Comparison of ENCODE assay signal across 8 cellular contexts in the genomic region with DNA sequence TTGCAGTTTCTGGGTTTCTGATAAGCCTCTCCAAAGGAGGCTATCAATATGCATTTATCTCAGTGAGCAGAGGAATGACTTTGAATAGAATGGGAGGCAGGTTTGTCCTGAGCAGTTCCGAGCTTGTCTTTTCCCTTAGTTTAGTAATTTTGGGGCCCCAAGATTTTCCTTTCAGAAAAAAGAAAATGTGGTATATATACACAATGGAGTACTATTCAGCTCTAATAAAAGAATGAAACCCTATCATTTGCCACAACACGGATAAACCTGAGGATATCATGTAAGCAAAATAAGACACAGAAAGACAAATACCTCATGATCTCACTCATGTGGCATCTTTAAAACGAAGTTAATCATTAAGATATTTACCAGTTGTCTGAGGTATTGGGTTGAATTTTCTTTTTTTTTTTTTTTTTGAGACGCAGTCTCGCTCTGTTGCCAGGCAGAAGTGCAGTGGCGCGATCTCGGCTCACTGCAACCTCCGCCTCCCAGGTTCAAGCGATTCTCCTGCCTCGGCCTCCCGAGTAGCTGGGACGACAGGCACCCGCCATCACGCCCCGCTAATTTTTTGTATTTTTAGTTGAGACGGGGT. TPM values are rescaled to one million over a fixed set of nuclear protein-coding genes. Genes with fewer than 3 reads are reported as not detected.
DNase-seq lines count a peak whose midpoint lies in the region; ATAC-seq lines count a peak whose summit lies in the region.

No MANE protein-coding gene starts in this region.

- H3K36me3 Mint-ChIP-seq in activated naive CD8-positive, alpha-beta T cell treated with anti-CD3 and anti-CD28 coated beads, Interleukin-2, amount 50 U/mL, for 24 hours (ENCODE audit: low read depth): peaks cover 72% of the 10 kb centered on the region
- H3K36me3 Mint-ChIP-seq in immature natural killer cell: peaks cover 37 to 61% (median 48%) of the 10 kb centered on the region in 3 donors
- H3K36me3 Mint-ChIP-seq in stimulated activated naive CD8-positive, alpha-beta T cell treated with anti-CD3 and anti-CD28 coated beads, Interleukin-15, Interleukin-2, amounts not matched to agents 100 ng/mL and 50 ng/mL, for 24 hours (ENCODE audit: low read depth): peaks cover 73% of the 10 kb centered on the region

- no peaks in the 10 kb centered on the region for H3K27me3 Mint-ChIP-seq in activated naive CD8-positive, alpha-beta T cell treated with anti-CD3 and anti-CD28 coated beads, Interleukin-2, amount 50 U/mL, for 24 hours
- H3K27me3 Mint-ChIP-seq in immature natural killer cell (ENCODE audit: low read depth in 3 of 3): peaks cover 9 to 20% (median 11%) of the 10 kb centered on the region in 3 donors
- no peaks in the 10 kb centered on the region for H3K27me3 Mint-ChIP-seq in stimulated activated naive CD8-positive, alpha-beta T cell treated with anti-CD3 and anti-CD28 coated beads, Interleukin-15, Interleukin-2, amounts not matched to agents 100 ng/mL and 50 ng/mL, for 24 hours

- H3K4me1 Mint-ChIP-seq in activated naive CD8-positive, alpha-beta T cell treated with anti-CD3 and anti-CD28 coated beads, Interleukin-2, amount 50 U/mL, for 24 hours: peaks cover 36% of the 10 kb centered on the region
- H3K4me1 Mint-ChIP-seq in immature natural killer cell: peaks cover 48 to 77% of the 10 kb centered on the region in 2 donors
- peaks cover 36% of the 10 kb centered on the region for H3K4me1 Mint-ChIP-seq in stimulated activated naive CD8-positive, alpha-beta T cell treated with anti-CD3 and anti-CD28 coated beads, Interleukin-15, Interleukin-2, amounts not matched to agents 100 ng/mL and 50 ng/mL, for 24 hours (ENCODE audit: low read depth)

- H3K27ac Mint-ChIP-seq in activated naive CD8-positive, alpha-beta T cell treated with anti-CD3 and anti-CD28 coated beads, Interleukin-2, amount 50 U/mL, for 24 hours: peak overlapping the region; percentile 95
- H3K27ac Mint-ChIP-seq in immature natural killer cell: peak overlapping the region; percentile 93 to 97 (median 95)
- H3K27ac Mint-ChIP-seq in stimulated activated naive CD8-positive, alpha-beta T cell treated with anti-CD3 and anti-CD28 coated beads, Interleukin-15, Interleukin-2, amounts not matched to agents 100 ng/mL and 50 ng/mL, for 24 hours: peak overlapping the region; percentile 95

- DNase-seq in activated naive CD8-positive, alpha-beta T cell treated with anti-CD3 and anti-CD28 coated beads, Interleukin-2, amount 50 U/mL, for 24 hours: no peak
- DNase-seq in immature natural killer cell: no peak
- no peak for DNase-seq in posterior vena cava (ENCODE audit: low spot score)
- no peak for DNase-seq in HPDE6-E6E7 (ENCODE audit: extremely low spot score)

- H3K4me3 Mint-ChIP-seq in activated naive CD8-positive, alpha-beta T cell treated with anti-CD3 and anti-CD28 coated beads, Interleukin-2, amount 50 U/mL, for 24 hours: peak overlapping the region; percentile 94
- H3K4me3 Mint-ChIP-seq in immature natural killer cell: peak overlapping the region; percentile 87 to 94 (median 93)
- peak overlapping the region; percentile 96 for H3K4me3 Mint-ChIP-seq in stimulated activated naive CD8-positive, alpha-beta T cell treated with anti-CD3 and anti-CD28 coated beads, Interleukin-15, Interleukin-2, amounts not matched to agents 100 ng/mL and 50 ng/mL, for 24 hours

- intact Hi-C loops in posterior vena cava (cut with DNase I): no loop called here

- H3K9me3 Mint-ChIP-seq in activated naive CD8-positive, alpha-beta T cell treated with anti-CD3 and anti-CD28 coated beads, Interleukin-2, amount 50 U/mL, for 24 hours: peaks cover 17% of the 10 kb centered on the region
- peaks cover 0 to 22% (median 4%) of the 10 kb centered on the region in 6 donors for H3K9me3 Mint-ChIP-seq in immature natural killer cell
- peaks cover 9% of the 10 kb centered on the region for H3K9me3 Mint-ChIP-seq in stimulated activated naive CD8-positive, alpha-beta T cell treated with anti-CD3 and anti-CD28 coated beads, Interleukin-15, Interleukin-2, amounts not matched to agents 100 ng/mL and 50 ng/mL, for 24 hours

- peak; percentile 35 for ATAC-seq in GM18907 (IDR thresholded peaks at IDR 0.05; ENCODE audit: unreplicated experiment)
- ATAC-seq in HG03196 (IDR thresholded peaks at IDR 0.05; ENCODE audit: unreplicated experiment): peak; percentile 4
- no peak for ATAC-seq in activated naive CD8-positive, alpha-beta T cell treated with anti-CD3 and anti-CD28 coated beads, Interleukin-2, amount 50 U/mL, for 24 hours
- no peak for ATAC-seq in HG03442 (IDR thresholded peaks at IDR 0.05; ENCODE audit: unreplicated experiment)

RNA-seq across cellular contexts. Expression of gene ZNF721, which starts 0.5 kb away (rescaled TPM):
- 10 to 100 TPM; 16.3 to 30.4 (median 23.0) TPM for polyA plus RNA-seq in immature natural killer cell
- total RNA-seq in posterior vena cava: 10 to 100 TPM; 17.4 to 20.4 TPM

RNA-seq across cellular contexts. Expression of gene PIGG, which starts 0.6 kb away (rescaled TPM):
- polyA plus RNA-seq in immature natural killer cell: 10 to 100 TPM; 22.8 to 30.6 (median 24.9) TPM
- total RNA-seq in posterior vena cava: 10 to 100 TPM; 32.7 to 42.8 TPM

Comparison
In these comparisons a context has a peak if more than half of its experiments do, and no peak if none do; other contexts are left out.
1. ATAC-seq: peak in GM18907 (single experiment) and HG03196 (single experiment); none in activated naive CD8-positive, alpha-beta T cell treated with anti-CD3 and anti-CD28 coated beads, Interleukin-2, amount 50 U/mL, for 24 hours (single experiment) and HG03442 (single experiment).
2. Peak in every context shown above with its lines, with median percentiles within 50 percentile points of each other: H3K27ac Mint-ChIP-seq and H3K4me3 Mint-ChIP-seq.